In the genomic region with DNA sequence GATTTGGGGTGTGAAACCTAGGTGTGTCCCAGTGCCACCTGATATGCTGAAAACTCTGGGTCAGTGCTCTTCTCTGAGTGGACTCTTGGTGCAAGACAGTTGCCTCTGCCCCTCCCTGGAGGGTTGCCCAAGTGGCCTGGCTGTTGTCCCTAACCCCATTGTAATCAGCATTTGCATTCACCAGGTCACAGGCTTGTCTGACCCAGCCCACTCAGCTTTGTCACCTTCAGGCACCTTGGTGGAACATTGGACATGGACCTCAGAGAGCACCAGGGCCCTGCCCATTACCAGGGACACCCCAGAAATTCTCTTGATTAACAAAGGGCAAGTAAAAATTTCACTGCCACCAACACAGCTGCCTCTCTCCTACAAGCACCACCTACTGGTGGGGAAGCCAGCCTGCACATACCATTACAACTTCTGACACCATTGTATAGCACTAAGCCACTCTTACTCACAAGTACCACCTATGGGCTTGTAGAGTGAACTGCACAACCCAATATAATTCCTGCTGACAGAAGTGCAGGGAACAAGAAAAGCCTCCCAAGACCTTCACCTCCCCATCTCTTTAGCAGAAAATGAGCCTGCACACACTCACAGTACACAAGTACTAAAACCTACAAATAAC, we compare ENCODE assay signal across 12 cellular contexts.
DNase-seq lines count a peak whose midpoint lies in the region; ATAC-seq lines count a peak whose summit lies in the region.
"Had no signal": no experiment of that assay in that cellular context is flagged by ENCODE, and none has a peak within 500 bp of the region (broad histone marks: within the 10 kb centered on the region; RNA-seq: fewer than 3 reads in every experiment).

No MANE protein-coding gene starts in this region.

- no peaks in the 10 kb centered on the region for H3K36me3 ChIP-seq in SJCRH30
- H3K36me3 ChIP-seq: upper lobe of right lung had no signal

- no peak overlapping the region for H3K4me3 ChIP-seq in SJCRH30
- H3K4me3 ChIP-seq: SK-N-MC, upper lobe of right lung had no signal

- no peaks in the 10 kb centered on the region for H3K4me1 ChIP-seq in SJCRH30
- H3K4me1 ChIP-seq: upper lobe of right lung had no signal

- H3K27ac ChIP-seq in SJCRH30, result no peak overlapping the region
- H3K27ac ChIP-seq: SK-N-MC, upper lobe of right lung had no signal

- no peaks in the 10 kb centered on the region for H3K27me3 ChIP-seq in SJCRH30
- H3K27me3 ChIP-seq: upper lobe of right lung had no signal

- ATAC-seq in HG03342 (IDR thresholded peaks at IDR 0.05; ENCODE audit: unreplicated experiment) (peak; percentile 69), left ventricle myocardium superior (no peak), HG02852 (IDR thresholded peaks at IDR 0.05; ENCODE audit: unreplicated experiment) (no peak)
- ATAC-seq: upper lobe of right lung had no signal

- H3K9me3 ChIP-seq in SJCRH30 (replicated peaks), result no peaks in the 10 kb centered on the region
- H3K9me3 ChIP-seq: upper lobe of right lung had no signal

- intact Hi-C loops in posterior vena cava (cut with DNase I), result no loop called here
- intact Hi-C loops in left ventricle myocardium superior (cut with micrococcal nuclease), result no loop called here

- DNase-seq in NCI-H82 (lab: John Stamatoyannopoulos, UW) (peak; percentile 50), NCI-H82 treated with DMSO at 0.1 percent for 48 hours (lab: John Stamatoyannopoulos, UW; ENCODE audit: unreplicated experiment) (no peak), SJCRH30 (peak; percentile 12 to 39), posterior vena cava (ENCODE audit: low spot score) (peak; percentile 64), DMS153 (lab: John Stamatoyannopoulos, UW) (no peak), left ventricle myocardium superior (no peak)
- DNase-seq: activated T-cell treated with anti-CD3 and anti-CD28 coated beads, Interleukin-2, amount 50 U/mL, for 1 hour; stimulated activated CD4-positive, alpha-beta T cell treated with anti-CD3 and anti-CD28 coated beads, Interleukin-4, amount 100 ng/mL, for 1 hour; upper lobe of right lung had no signal

Comparison
In these comparisons a context has a peak if more than half of its experiments do, and no peak if none do; other contexts are left out.
1. DNase-seq: peak in NCI-H82 (single experiment), SJCRH30 (2 of 2) and posterior vena cava (single experiment); none in NCI-H82 treated with DMSO at 0.1 percent for 48 hours (single experiment), DMS153 (single experiment) and left ventricle myocardium superior (single experiment).